Comparison of ENCODE assay signal across 9 cellular contexts in the genomic region with DNA sequence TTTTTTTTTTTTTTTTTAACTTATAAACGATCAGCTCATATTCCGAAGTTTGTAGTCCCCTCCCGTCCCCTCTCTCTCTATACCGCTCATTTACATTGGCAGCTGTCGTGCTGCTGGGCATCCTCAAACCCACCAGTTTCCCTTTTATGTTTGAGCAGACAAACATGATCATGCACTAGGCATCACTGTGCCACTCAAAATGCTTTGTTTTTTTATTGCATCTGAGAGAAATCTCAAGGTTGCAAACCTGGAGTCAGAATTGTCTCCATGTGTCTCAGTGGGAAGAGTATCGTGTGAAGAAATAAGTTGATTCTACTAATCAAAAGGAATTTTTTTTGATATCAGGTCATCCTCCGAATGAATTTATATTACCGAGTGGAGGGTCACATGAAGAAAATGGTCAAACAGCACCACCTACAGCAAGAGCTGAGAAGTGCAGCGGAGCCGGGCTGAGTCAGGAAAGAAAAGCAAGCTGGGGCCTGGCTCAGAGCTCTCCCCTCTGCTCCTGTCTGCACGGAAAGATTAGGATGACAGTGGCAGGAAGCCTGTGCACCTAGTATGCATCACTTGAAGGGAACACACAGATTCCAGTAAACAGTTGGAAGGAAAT. TPM values are rescaled to one million over a fixed set of nuclear protein-coding genes. Genes with fewer than 3 reads are reported as not detected.
DNase-seq lines count a peak whose midpoint lies in the region; ATAC-seq and TF ChIP-seq lines count a peak whose summit lies in the region.
"Not testable (repeated sequence)": the region's sequence is repeated elsewhere in the genome, so short reads cannot be mapped to it uniquely, and the experiment has no call there.
"Had no signal": no experiment of that assay in that cellular context is flagged by ENCODE, and none has a peak within 500 bp of the region (broad histone marks: within the 10 kb centered on the region; RNA-seq: fewer than 3 reads in every experiment).

No MANE protein-coding gene starts in this region.

- peaks cover 13% of the 10 kb centered on the region for H3K27me3 Mint-ChIP-seq in CD8-positive, alpha-beta T cell (ENCODE audit: low read depth)

- not testable (repeated sequence) for H3K27me3 ChIP-seq in CD8-positive, alpha-beta T cell (ENCODE audit: insufficient read depth, low read length); dorsolateral prefrontal cortex; right lobe of liver

- not testable (repeated sequence) for H3K27ac ChIP-seq in CD8-positive, alpha-beta T cell (ENCODE audit: low read depth, low read length); dorsolateral prefrontal cortex; right lobe of liver

- H3K9me3 Mint-ChIP-seq in CD8-positive, alpha-beta T cell; stimulated activated effector memory CD8-positive, alpha-beta T cell treated with anti-CD3 and anti-CD28 coated beads, Interleukin-12 subunit alpha, Interleukin-12 subunit beta, amount 100 ng/mL, for 72 hours: not testable (repeated sequence)

- not testable (repeated sequence) for H3K36me3 Mint-ChIP-seq in CD8-positive, alpha-beta T cell; stimulated activated effector memory CD8-positive, alpha-beta T cell treated with anti-CD3 and anti-CD28 coated beads, Interleukin-12 subunit alpha, Interleukin-12 subunit beta, amount 100 ng/mL, for 72 hours

- H3K9me3 ChIP-seq in CD8-positive, alpha-beta T cell (ENCODE audit: low read length); right lobe of liver: not testable (repeated sequence)

- ATAC-seq in CD8-positive, alpha-beta T cell, result peak; percentile 93
- ATAC-seq in GM19328 (IDR thresholded peaks at IDR 0.05; ENCODE audit: unreplicated experiment) (peak; percentile 53), HG02571 (IDR thresholded peaks at IDR 0.05; ENCODE audit: unreplicated experiment) (peak; percentile 78), HG03439 (IDR thresholded peaks at IDR 0.05; ENCODE audit: unreplicated experiment) (peak; percentile 77), right lobe of liver (peak; percentile 93 to 98 (median 94))
- peak; percentile 75 for ATAC-seq in stimulated activated effector memory CD8-positive, alpha-beta T cell treated with anti-CD3 and anti-CD28 coated beads, Interleukin-12 subunit alpha, Interleukin-12 subunit beta, amount 100 ng/mL, for 72 hours

- not testable (repeated sequence) for H3K27ac Mint-ChIP-seq in CD8-positive, alpha-beta T cell; stimulated activated effector memory CD8-positive, alpha-beta T cell treated with anti-CD3 and anti-CD28 coated beads, Interleukin-12 subunit alpha, Interleukin-12 subunit beta, amount 100 ng/mL, for 72 hours

- CTCF ChIA-PET in CD8-positive, alpha-beta T cell (lab: Charles Lee), result not testable (repeated sequence)

- TF ChIP-seq POLR2A in right lobe of liver (IDR thresholded peaks at IDR 0.05), result not testable (repeated sequence)

- WGBS in right lobe of liver (ENCODE audit: insufficient coverage, low coverage, low lambda C conversion rate, missing lambda C conversion rate), result 6% methylated on average over 9 of the region's 11 CpGs

- not testable (repeated sequence) for H3K4me1 Mint-ChIP-seq in CD8-positive, alpha-beta T cell (ENCODE audit: low read depth); stimulated activated effector memory CD8-positive, alpha-beta T cell treated with anti-CD3 and anti-CD28 coated beads, Interleukin-12 subunit alpha, Interleukin-12 subunit beta, amount 100 ng/mL, for 72 hours

- DNase-seq in CD8-positive, alpha-beta T cell; dorsolateral prefrontal cortex; right lobe of liver; stimulated activated effector memory CD8-positive, alpha-beta T cell treated with anti-CD3 and anti-CD28 coated beads, Interleukin-12 subunit alpha, Interleukin-12 subunit beta, amount 100 ng/mL, for 72 hours (ENCODE audit: low spot score in 2 of 2): not testable (repeated sequence)

- H3K4me3 ChIP-seq in CD8-positive, alpha-beta T cell (ENCODE audit: low read depth, low read length); WI38 (ENCODE audit: low read depth, low read length); right lobe of liver: not testable (repeated sequence)
- H3K4me3 ChIP-seq in dorsolateral prefrontal cortex, result peak overlapping the region in 27 of 59 donors; percentile 5 to 64 (median 34)

- not testable (repeated sequence) for H3K4me1 ChIP-seq in CD8-positive, alpha-beta T cell (ENCODE audit: insufficient read depth, low read length); right lobe of liver

- intact Hi-C loops in CD8-positive, alpha-beta T cell (cut with DNase I, micrococcal nuclease); dorsolateral prefrontal cortex (cut with DNase I); right lobe of liver (cut with DNase I): not testable (repeated sequence)

- peak; percentile 61 for TF ChIP-seq CTCF in CD8-positive, alpha-beta T cell (IDR thresholded peaks at IDR 0.05)
- TF ChIP-seq CTCF in WI38 (IDR thresholded peaks at IDR 0.05; ENCODE audit: low read depth, low read length) (peak; percentile 30), dorsolateral prefrontal cortex (IDR thresholded peaks at IDR 0.05 in 54 of 56, conservative IDR thresholded peaks at IDR 0.05 in 2 of 56; ENCODE audit: low read depth in 1 of 56, partially characterized antibody in 56 of 56) (peak in 52 of 56 donors; percentile 31 to 73 (median 54)), right lobe of liver (IDR thresholded peaks at IDR 0.05) (peak; percentile 6 to 45 (median 40))

- POLR2A ChIA-PET in CD8-positive, alpha-beta T cell (lab: Charles Lee), result not testable (repeated sequence)

- H3K4me3 Mint-ChIP-seq in CD8-positive, alpha-beta T cell; stimulated activated effector memory CD8-positive, alpha-beta T cell treated with anti-CD3 and anti-CD28 coated beads, Interleukin-12 subunit alpha, Interleukin-12 subunit beta, amount 100 ng/mL, for 72 hours: not testable (repeated sequence)

- H3K36me3 ChIP-seq in CD8-positive, alpha-beta T cell (ENCODE audit: insufficient read depth, low read length); right lobe of liver: not testable (repeated sequence)

RNA-seq across cellular contexts. Expression of a gene that starts 39.9 kb away (rescaled TPM):
- total RNA-seq in CD8-positive, alpha-beta T cell, result not detected
- 1 to 10 TPM in 79 of 120 experiments, under 1 TPM in 25, not detected in 16; 0.30 to 5.0 (median 1.7) TPM for total RNA-seq in dorsolateral prefrontal cortex
- not detected for total RNA-seq in right lobe of liver
- total RNA-seq: activated CD4-positive, alpha-beta memory T cell treated with anti-CD3 and anti-CD28 coated beads, Interleukin-2, amount 10 ng/mL, durations not matched to agents 7 days and 5 days had no signal
